ENCODE assay signal across 8 cellular contexts in the genomic region with DNA sequence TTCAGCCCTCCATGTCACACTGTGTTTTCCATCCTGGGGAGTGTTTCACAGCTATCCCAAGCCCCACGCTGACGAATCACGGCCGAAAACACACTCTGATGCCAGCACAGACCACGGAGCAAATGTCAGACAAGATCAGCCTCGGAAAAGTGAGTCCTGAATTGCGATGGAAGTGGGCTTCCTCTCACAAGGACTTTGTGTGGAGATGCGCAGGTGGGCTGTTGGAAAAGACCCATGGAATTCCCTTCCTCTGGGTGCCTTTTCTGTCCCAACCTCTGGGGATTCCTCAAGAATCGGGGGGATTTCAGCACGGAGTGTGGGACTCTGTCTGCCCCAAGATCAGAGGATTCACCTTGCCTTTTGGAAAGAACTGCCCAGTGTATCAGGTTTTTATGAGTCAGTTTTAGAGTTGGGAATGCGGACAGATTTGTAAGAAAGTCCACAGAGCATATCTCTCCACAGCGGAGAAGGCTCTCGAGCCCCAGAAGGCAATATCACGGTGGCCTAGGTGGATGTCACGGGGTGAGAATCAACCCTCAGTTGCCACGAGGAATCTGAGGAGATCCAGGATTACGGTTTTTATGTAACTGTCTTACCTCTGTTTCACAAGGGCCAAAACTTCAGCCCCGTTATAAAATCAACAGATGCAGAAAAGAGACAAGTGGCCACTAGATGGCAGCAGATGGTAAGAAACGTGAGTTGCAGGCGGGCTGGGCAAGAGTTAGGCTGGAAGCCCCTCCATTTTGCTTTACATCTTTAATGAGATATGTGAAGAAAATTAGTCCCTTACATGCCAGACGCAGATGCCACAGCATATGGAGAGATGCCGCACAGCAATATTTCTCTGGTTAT.
DNase-seq lines count a peak whose midpoint lies in the region; ATAC-seq and TF ChIP-seq lines count a peak whose summit lies in the region.
"Had no signal": no experiment of that assay in that cellular context is flagged by ENCODE, and none has a peak within 500 bp of the region (broad histone marks: within the 10 kb centered on the region; RNA-seq: fewer than 3 reads in every experiment).

No MANE protein-coding gene starts in this region.

- no peak overlapping the region for H3K4me3 ChIP-seq in epithelial cell of esophagus (ENCODE audit: low read length)

- TF ChIP-seq CTCF in epithelial cell of esophagus (IDR thresholded peaks at IDR 0.05; ENCODE audit: insufficient read depth, low read depth, low read length, missing control alignments) = peak; percentile 78

- no peak for ATAC-seq in HG03460 (IDR thresholded peaks at IDR 0.05; ENCODE audit: unreplicated experiment)
- no peak for ATAC-seq in GM18498 (IDR thresholded peaks at IDR 0.05; ENCODE audit: unreplicated experiment)

- DNase-seq in GDM1 (lab: John Stamatoyannopoulos, UW) (peak; percentile 66), LoVo (ENCODE audit: low spot score) (peak; percentile 68), SHP77 (lab: John Stamatoyannopoulos, UW) (peak; percentile 71 to 84), epithelial cell of esophagus (ENCODE audit: low read depth) (peak; percentile 71), midbrain (lab: John Stamatoyannopoulos, UW) (peak; percentile 84)
- DNase-seq: activated naive CD8-positive, alpha-beta T cell treated with anti-CD3 and anti-CD28 coated beads, Interleukin-2, amount 10 ng/mL, durations not matched to agents 7 days and 5 days had no signal
